Comparison of ENCODE assay signal across 25 cellular contexts in the genomic region with DNA sequence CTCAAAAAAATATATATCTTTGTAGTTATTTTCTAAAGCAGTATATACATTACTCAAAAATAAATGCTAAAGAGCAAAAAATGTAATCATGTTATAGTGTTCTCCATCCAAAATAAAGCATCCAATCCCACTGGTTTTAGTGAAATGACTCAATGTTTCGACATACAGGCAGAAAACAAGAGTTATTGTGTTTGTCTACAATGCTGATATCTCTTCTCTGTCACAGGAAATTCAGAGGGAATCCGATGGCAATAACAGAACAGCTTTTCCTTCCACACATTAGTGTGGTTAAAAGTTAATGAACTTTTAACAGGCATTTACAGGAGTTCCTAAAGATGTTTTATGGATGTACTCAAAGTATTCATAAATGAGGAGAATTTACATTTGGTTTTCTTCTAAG.
"Had no signal": no experiment of that assay in that cellular context is flagged by ENCODE, and none has a peak within 500 bp of the region (broad histone marks: within the 10 kb centered on the region; RNA-seq: fewer than 3 reads in every experiment).

No MANE protein-coding gene starts in this region.

- H3K4me3 ChIP-seq: gastrocnemius medialis, lung, mucosa of descending colon, pancreas, right lobe of liver, suprapubic skin, transverse colon, upper lobe of right lung, uterus had no signal

- FAIRE-seq: keratinocyte, pancreas had no signal

- DNase-seq: dorsolateral prefrontal cortex; effector CD8-positive, alpha-beta T cell; endodermal cell; gastrocnemius medialis; head of caudate nucleus; mesenchymal stem cell; mucosa of descending colon; naive B cell; pancreas; right lobe of liver; small intestine; stimulated activated CD4-positive, alpha-beta T cell treated with anti-CD3 and anti-CD28 coated beads, Interleukin-15, amount 100 ng/mL, for 24 hours; stimulated activated CD4-positive, alpha-beta T cell treated with anti-CD3 and anti-CD28 coated beads, Interleukin-4, amount 100 ng/mL, for 1 hour; stimulated activated CD8-positive, alpha-beta memory T cell treated with anti-CD3 and anti-CD28 coated beads, Interleukin-4, amount 100 ng/mL, for 48 hours; stimulated activated naive CD4-positive, alpha-beta T cell; stimulated activated naive CD8-positive, alpha-beta T cell treated with anti-CD3 and anti-CD28 coated beads, Interleukin-15, amount 100 ng/mL, for 72 hours; transverse colon; upper lobe of right lung; uterus had no signal

- ATAC-seq: esophagus mucosa; gastrocnemius medialis; left lobe of liver; mucosa of descending colon; natural killer cell treated with Interleukin-12 subunit alpha and Interleukin-12 subunit beta and Interleukin-15 and Interleukin-18, amount 100 ng/mL, for 72 hours; pancreas; right lobe of liver; stimulated activated naive CD8-positive, alpha-beta T cell treated with anti-CD3 and anti-CD28 coated beads, Interleukin-15, amount 100 ng/mL, for 72 hours; upper lobe of right lung had no signal
